Comparison of ENCODE assay signal across 23 cellular contexts in genomic region chr17:21108651-21109050, GRCh38. TPM values are rescaled to one million over a fixed set of nuclear protein-coding genes. Genes with fewer than 3 reads are reported as not detected.
DNase-seq lines count a peak whose midpoint lies in the region; ATAC-seq, FAIRE-seq and TF ChIP-seq lines count a peak whose summit lies in the region.
"Had no signal": no experiment of that assay in that cellular context is flagged by ENCODE, and none has a peak within 500 bp of the region (broad histone marks: within the 10 kb centered on the region; RNA-seq: fewer than 3 reads in every experiment).

No MANE protein-coding gene starts in this region.

- H4K91ac ChIP-seq in H1 (replicated peaks; ENCODE audit: insufficient read length, low read length): no peak overlapping the region

- WGBS in H1 (ENCODE audit: extremely low coverage in 1 of 2, insufficient coverage in 1 of 2, insufficient read length in 1 of 2, insufficient replicate concordance in 2 of 2, low coverage in 1 of 2, low lambda C conversion rate in 2 of 2, missing lambda C conversion rate in 1 of 2), 2 experiments: 64% methylated on average over 3 of the region's 3 CpGs; no CpG with 5 or more reads in 1 of the 2 experiments

- H4K20me1 ChIP-seq in GM23338 (replicated peaks; ENCODE audit: insufficient read depth) (no peaks in the 10 kb centered on the region), H1 (replicated peaks in 1 of 2; ENCODE audit: control insufficient read depth in 1 of 2, insufficient read depth in 2 of 2, low read length in 2 of 2) (no peaks in the 10 kb centered on the region)

- H3K4me1 ChIP-seq in GM23338 (ENCODE audit: insufficient read depth) (peaks cover 52% of the 10 kb centered on the region), HUES6 (ENCODE audit: control insufficient read depth, insufficient read depth, low read length) (peaks cover 46% of the 10 kb centered on the region), H1 (replicated peaks in 1 of 4; ENCODE audit: control insufficient read depth in 3 of 4, insufficient read depth in 4 of 4, low read length in 3 of 4) (peaks cover 1 to 7% (median 6%) of the 10 kb centered on the region in 4 experiments; a peak in 5 of 7 replicates), iPS-20b (ENCODE audit: insufficient read depth, low read length) (peaks cover 28% of the 10 kb centered on the region; the same call in 1 of the 2 replicates)
- H3K4me1 ChIP-seq: A549, Caco-2 had no signal

- no peak for TF ChIP-seq CTCF in GM23338 (conservative IDR thresholded peaks at IDR 0.05; ENCODE audit: low read depth in 2 of 2)
- no peak for TF ChIP-seq CTCF in H1 (IDR thresholded peaks at IDR 0.05; ENCODE audit: control extremely low read depth in 1 of 3, insufficient read depth in 1 of 3, low read depth in 1 of 3, low read length in 3 of 3)

- ATAC-seq in GM23338 (no peak), HG02610 (IDR thresholded peaks at IDR 0.05; ENCODE audit: unreplicated experiment) (no peak)
- no peak for ATAC-seq in stimulated activated effector memory CD8-positive, alpha-beta T cell treated with anti-CD3 and anti-CD28 coated beads, Interleukin-12 subunit alpha, Interleukin-12 subunit beta, amount 100 ng/mL, for 72 hours
- ATAC-seq: A549, K562 had no signal

- CTCF ChIA-PET in H1 (lab: Charles Lee; ENCODE audit: partially characterized antibody): interaction anchor here (0.8 to 2.9 kb wide), 6 partner anchors 9 to 349 kb away, joined by 3 to 20 read pairs (median 4); no protein-coding TSS in a partner anchor

- peaks cover 7% of the 10 kb centered on the region; the same call in 1 of the 2 replicates for H3F3A ChIP-seq in GM23338 (replicated peaks; ENCODE audit: low read depth)

- TF ChIP-seq POLR2A in H1 (IDR thresholded peaks at IDR 0.05; ENCODE audit: control extremely low read depth in 1 of 2, low read depth in 2 of 2, low read length in 2 of 2): no peak

- H3K23ac ChIP-seq in H1 (ENCODE audit: insufficient read length): no peak overlapping the region

- no peak overlapping the region for H2BK120ac ChIP-seq in H1 (replicated peaks; ENCODE audit: low read depth, low read length)

- H3K36me3 Mint-ChIP-seq in GM23338 (ENCODE audit: low read depth): peaks cover 8% of the 10 kb centered on the region
- no peaks in the 10 kb centered on the region for H3K36me3 Mint-ChIP-seq in stimulated activated effector memory CD8-positive, alpha-beta T cell treated with anti-CD3 and anti-CD28 coated beads, Interleukin-12 subunit alpha, Interleukin-12 subunit beta, amount 100 ng/mL, for 72 hours

- H2AFZ ChIP-seq in GM23338: no peak overlapping the region
- no peak overlapping the region for H2AFZ ChIP-seq in H1 (ENCODE audit: low read length)

- H3K23me2 ChIP-seq in H1 (ENCODE audit: low read depth, low read length): no peaks in the 10 kb centered on the region

- no peak overlapping the region for H4K8ac ChIP-seq in H1 (ENCODE audit: extremely low read depth, insufficient read depth, low read length)

- H3K36me3 ChIP-seq in GM23338 (ENCODE audit: insufficient read depth) (no peaks in the 10 kb centered on the region), HUES6 (ENCODE audit: control insufficient read depth, insufficient read depth, low read length) (no peaks in the 10 kb centered on the region), H1 (ENCODE audit: control insufficient read depth in 2 of 4, insufficient read depth in 4 of 4, low read length in 3 of 4) (no peaks in the 10 kb centered on the region), iPS-20b (ENCODE audit: insufficient read depth, low read depth, low read length) (no peaks in the 10 kb centered on the region)

- H2BK20ac ChIP-seq in H1 (ENCODE audit: low read length): no peak overlapping the region

- POLR2A ChIA-PET in H1 (lab: Charles Lee; ENCODE audit: partially characterized antibody): interaction anchor here (0.6 to 4.5 kb wide), 10 partner anchors 9 to 241 kb away, joined by 3 to 25 read pairs (median 4); partner anchors contain the start of gene USP22

- no peak overlapping the region for H3K4ac ChIP-seq in H1 (replicated peaks; ENCODE audit: insufficient read length, low read depth, low read length)

- peak overlapping the region; percentile 13; the same call in 1 of the 2 replicates for H3K27ac Mint-ChIP-seq in GM23338
- no peak overlapping the region for H3K27ac Mint-ChIP-seq in stimulated activated effector memory CD8-positive, alpha-beta T cell treated with anti-CD3 and anti-CD28 coated beads, Interleukin-12 subunit alpha, Interleukin-12 subunit beta, amount 100 ng/mL, for 72 hours
- H3K27ac Mint-ChIP-seq: CD4-positive, alpha-beta T cell had no signal

- H3K4me1 Mint-ChIP-seq in GM23338: peaks cover 44% of the 10 kb centered on the region
- no peaks in the 10 kb centered on the region for H3K4me1 Mint-ChIP-seq in stimulated activated effector memory CD8-positive, alpha-beta T cell treated with anti-CD3 and anti-CD28 coated beads, Interleukin-12 subunit alpha, Interleukin-12 subunit beta, amount 100 ng/mL, for 72 hours

- TF ChIP-seq RAD21 in H1 (IDR thresholded peaks at IDR 0.05 in 1 of 2, conservative IDR thresholded peaks at IDR 0.05 in 1 of 2; ENCODE audit: low read depth in 2 of 2, low read length in 2 of 2): no peak

- no peak for DNase-seq in GM23338 (ENCODE audit: low spot score)
- no peak for DNase-seq in H1 (ENCODE audit: low read depth in 1 of 2, low spot score in 2 of 2)
- no peak for DNase-seq in DMS 273 (lab: John Stamatoyannopoulos, UW; ENCODE audit: unreplicated experiment)
- DNase-seq in stimulated activated effector memory CD8-positive, alpha-beta T cell treated with anti-CD3 and anti-CD28 coated beads, Interleukin-12 subunit alpha, Interleukin-12 subunit beta, amount 100 ng/mL, for 72 hours (ENCODE audit: low spot score in 2 of 2): no peak
- DNase-seq: AML-193; Caco-2; CD4-positive, alpha-beta T cell; DMS153; DMS79; GDM1; GOT3; HCEC 1CT; IMR-90 had no signal

- peak overlapping the region; percentile 19 for H4K5ac ChIP-seq in H1 (ENCODE audit: insufficient read length, low read depth, low read length)

- peaks cover 10% of the 10 kb centered on the region for H3K27me3 Mint-ChIP-seq in GM23338 (ENCODE audit: insufficient read depth, low read depth, poor library complexity)
- H3K27me3 Mint-ChIP-seq: CD4-positive, alpha-beta T cell had no signal

- FAIRE-seq in H1 (lab: Jason Lieb, UNC): no peak
- FAIRE-seq: A549, D721Med, GM12892, GM18507, K562 had no signal

- H3K79me2 ChIP-seq in GM23338 (replicated peaks; ENCODE audit: insufficient read depth) (no peaks in the 10 kb centered on the region), H1 (ENCODE audit: control insufficient read depth in 1 of 2, insufficient read depth in 2 of 2, low read length in 2 of 2) (no peaks in the 10 kb centered on the region)

- no peak overlapping the region for H3K14ac ChIP-seq in H1 (ENCODE audit: insufficient read length)

- H3K18ac ChIP-seq in H1 (ENCODE audit: extremely low read depth, low read length): no peak overlapping the region

- no peak for TF ChIP-seq EP300 in H1 (IDR thresholded peaks at IDR 0.05; ENCODE audit: borderline replicate concordance in 1 of 2, low read depth in 2 of 2, low read length in 2 of 2)

- peak overlapping the region; percentile 91 for H3K27ac ChIP-seq in GM23338 (ENCODE audit: low read depth)
- H3K27ac ChIP-seq in HUES6 (ENCODE audit: low read depth, low read length): peak overlapping the region; percentile 98
- H3K27ac ChIP-seq in H1 (ENCODE audit: low read depth, low read length): no peak overlapping the region
- H3K27ac ChIP-seq in iPS-20b (ENCODE audit: low read length): peak overlapping the region; percentile 8
- H3K27ac ChIP-seq: 22Rv1, A549, C4-2B had no signal

- no peak overlapping the region for H2AK5ac ChIP-seq in H1 (ENCODE audit: low read depth, low read length)

- H3K56ac ChIP-seq in H1 (replicated peaks; ENCODE audit: insufficient read length, low read depth, low read length): no peak overlapping the region

- H3K4me3 ChIP-seq in GM23338 (no peak overlapping the region), HUES6 (ENCODE audit: low read depth, low read length) (no peak overlapping the region), H1 (ENCODE audit: extremely low read depth in 1 of 4, insufficient read depth in 2 of 4, low read depth in 3 of 4, low read length in 4 of 4) (peak overlapping the region in 1 of 4 experiments; percentile 23; a peak in 1 of 8 replicates), iPS-20b (ENCODE audit: low read length) (no peak overlapping the region)
- H3K4me3 ChIP-seq: A549, K562 had no signal

- no peaks in the 10 kb centered on the region for H3K79me1 ChIP-seq in H1 (ENCODE audit: low read depth, low read length)

- H2BK5ac ChIP-seq in H1 (ENCODE audit: low read depth, low read length): peak overlapping the region; percentile 89; the same call in 1 of the 2 replicates

- H3K27me3 ChIP-seq in GM23338 (ENCODE audit: insufficient read depth) (no peaks in the 10 kb centered on the region), HUES6 (ENCODE audit: control insufficient read depth, insufficient read depth, low read length) (no peaks in the 10 kb centered on the region), H1 (replicated peaks in 1 of 4; ENCODE audit: control insufficient read depth in 3 of 4, extremely low read depth in 1 of 4, insufficient read depth in 3 of 4, low read length in 3 of 4) (no peaks in the 10 kb centered on the region), iPS-20b (ENCODE audit: insufficient read depth, low read length) (no peaks in the 10 kb centered on the region)

- H3K4me3 Mint-ChIP-seq in GM23338: no peak overlapping the region
- H3K4me3 Mint-ChIP-seq in stimulated activated effector memory CD8-positive, alpha-beta T cell treated with anti-CD3 and anti-CD28 coated beads, Interleukin-12 subunit alpha, Interleukin-12 subunit beta, amount 100 ng/mL, for 72 hours: no peak overlapping the region
- H3K4me3 Mint-ChIP-seq: CD4-positive, alpha-beta T cell had no signal

- H3K9ac ChIP-seq in HUES6 (ENCODE audit: low read length) (peak overlapping the region; percentile 76), H1 (replicated peaks in 1 of 4; ENCODE audit: extremely low read depth in 1 of 4, low read depth in 3 of 4, low read length in 3 of 4) (no peak overlapping the region), iPS-20b (ENCODE audit: low read depth, low read length) (peak overlapping the region; percentile 21; the same call in 1 of the 2 replicates)

- 0 out of 2 replicates have a peak, but pooled peaks cover 7% of the 10 kb centered on the region for H3K9me2 ChIP-seq in GM23338 (ENCODE audit: insufficient read depth)

- no peak overlapping the region for H2BK15ac ChIP-seq in H1 (ENCODE audit: low read length)

- peaks cover 9% of the 10 kb centered on the region for H3K9me3 Mint-ChIP-seq in GM23338
- H3K9me3 Mint-ChIP-seq in stimulated activated effector memory CD8-positive, alpha-beta T cell treated with anti-CD3 and anti-CD28 coated beads, Interleukin-12 subunit alpha, Interleukin-12 subunit beta, amount 100 ng/mL, for 72 hours: no peaks in the 10 kb centered on the region
- H3K9me3 Mint-ChIP-seq: CD4-positive, alpha-beta T cell had no signal

- H3K4me2 ChIP-seq in GM23338 (peak overlapping the region; percentile 26), H1 (ENCODE audit: insufficient read depth in 1 of 2, low read depth in 2 of 2, low read length in 2 of 2) (no peak overlapping the region)
- H3K4me2 ChIP-seq: A549 had no signal

- H3K9me3 ChIP-seq in HUES6 (ENCODE audit: control insufficient read depth, insufficient read depth, low read depth, low read length) (no peaks in the 10 kb centered on the region), H1 (ENCODE audit: insufficient read depth in 2 of 2, low read depth in 1 of 2, low read length in 1 of 2) (no peaks in the 10 kb centered on the region), iPS-20b (ENCODE audit: insufficient read depth, low read depth, low read length) (no peaks in the 10 kb centered on the region)
- H3K9me3 ChIP-seq: A549, Caco-2 had no signal

- no peak overlapping the region for H2BK12ac ChIP-seq in H1 (ENCODE audit: low read depth, low read length)

RNA-seq across cellular contexts. Expression of gene DHRS7B, which starts 18.1 kb away (rescaled TPM):
- 24.7 and 26.6 TPM in 2 replicates for total RNA-seq in GM23338 (2014; rRNA removed; shearing (Covaris generic))
- polyA plus RNA-seq in GM23338 (2016; fragmentation: Nextera tagmentation; extraction: Ambion mirVana) (26.8 and 27.9 TPM in 2 replicates), H1 (2011; rRNA removed) (23.0 and 27.9 TPM in 2 replicates)
- total RNA-seq in H1 (2021; fragmentation: NEBNext Ultra II Directional; extraction: Animal tissue kit (Norgen Biotek cat#: 25700)): 11.0 and 12.4 TPM in 2 replicates
- 26.3 TPM for polyA plus RNA-seq in H1 (2011; cell fraction: cytosol; rRNA removed)
- polyA plus RNA-seq in H1 (2011; cell fraction: nucleus; rRNA removed): 20.1 TPM
- polyA plus RNA-seq in H1 (2012, experiment 1 of 2): 15.5 to 23.1 TPM (median 19.3 TPM) in 4 replicates
- polyA plus RNA-seq in H1 (2012, experiment 2 of 2): 8.7 TPM
- polyA plus RNA-seq in H1 (2013, experiment 1 of 2): 28.4 TPM
- polyA plus RNA-seq in H1 (2013, experiment 2 of 2): 34.2 TPM
- polyA minus RNA-seq in H1 (2011; rRNA and poly(A)+ RNA removed): 31.5 and 36.8 TPM in 2 replicates
- polyA minus RNA-seq in H1 (2011; cell fraction: cytosol; rRNA and poly(A)+ RNA removed): 12.3 TPM
- polyA minus RNA-seq in H1 (2011; cell fraction: nucleus; rRNA and poly(A)+ RNA removed): 16.1 TPM

Comparison
In these comparisons a context has a peak if more than half of its experiments do, and no peak if none do; other contexts are left out.
1. H3K9ac ChIP-seq: peak in HUES6 (single experiment) and iPS-20b (single experiment); none in H1 (0 of 4).